ENCODE assay signal across 8 cellular contexts in the genomic region with DNA sequence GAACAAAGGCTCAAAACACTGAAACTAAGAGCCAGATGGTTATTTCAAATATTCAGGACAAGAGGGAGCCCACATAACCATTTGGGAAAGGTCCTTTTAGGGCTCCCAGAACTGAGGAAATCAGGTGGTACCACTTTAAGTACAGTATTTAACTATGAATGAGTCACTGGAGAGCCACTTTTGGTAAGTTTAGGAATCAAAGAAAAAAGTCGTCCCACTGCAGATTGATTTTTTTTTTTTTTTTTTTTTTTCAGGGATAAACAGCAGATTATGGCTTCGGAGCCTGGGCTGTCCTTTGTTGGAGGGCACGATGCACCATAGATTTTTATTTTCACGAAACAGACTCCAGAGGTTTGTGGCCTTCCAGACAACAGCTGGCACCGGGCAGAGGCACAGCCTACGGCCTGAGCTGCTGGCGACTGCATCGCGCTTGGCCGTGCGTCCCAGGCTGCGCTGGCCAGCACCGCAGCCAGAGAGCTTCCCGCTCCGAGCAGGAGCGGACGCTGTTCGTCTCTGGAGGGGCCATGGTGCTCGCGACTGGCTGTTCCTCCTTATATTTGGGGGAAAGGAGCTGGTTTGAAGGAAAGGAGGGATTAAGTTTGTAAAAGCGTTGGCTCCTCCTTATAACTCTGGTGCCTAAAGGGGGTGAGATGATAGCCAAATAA.
DNase-seq lines count a peak whose midpoint lies in the region; ATAC-seq, FAIRE-seq and TF ChIP-seq lines count a peak whose summit lies in the region.

No MANE protein-coding gene starts in this region.

- 0 out of 2 replicates have a peak, but pooled peaks cover 5% of the 10 kb centered on the region for H3K27me3 ChIP-seq in OCI-LY3 (ENCODE audit: low read depth, low read length)
- H3K27me3 ChIP-seq in endothelial cell of umbilical vein (ENCODE audit: control insufficient read depth in 2 of 2, insufficient read depth in 2 of 2, low read length in 2 of 2) = peaks cover 29 to 60% of the 10 kb centered on the region in 2 experiments
- peaks cover 40% of the 10 kb centered on the region for H3K27me3 ChIP-seq in mucosa of stomach (ENCODE audit: control insufficient read depth, insufficient read depth, low read length)

- intact Hi-C loops in endothelial cell of umbilical vein (cut with micrococcal nuclease) = loop anchor here (1.0 kb wide), 1 partner anchor 599 kb away; no protein-coding TSS in a partner anchor

- ATAC-seq in HG03432 (IDR thresholded peaks at IDR 0.05; ENCODE audit: unreplicated experiment) (no peak), GM19452 (IDR thresholded peaks at IDR 0.05; ENCODE audit: unreplicated experiment) (no peak), HG03025 (IDR thresholded peaks at IDR 0.05; ENCODE audit: low FRiP score, unreplicated experiment) (no peak)

- TF ChIP-seq CTCF in OCI-LY3 (IDR thresholded peaks at IDR 0.05; ENCODE audit: low read depth, low read length) (no peak), endothelial cell of umbilical vein (IDR thresholded peaks at IDR 0.05; ENCODE audit: extremely low read depth in 1 of 2, insufficient read depth in 1 of 2, low read depth in 1 of 2, low read length in 2 of 2) (no peak)

- H3K9me3 ChIP-seq in OCI-LY3 (ENCODE audit: insufficient read depth, low read length) (no peaks in the 10 kb centered on the region), endothelial cell of umbilical vein (replicated peaks; ENCODE audit: control insufficient read depth, insufficient read depth, low read length) (no peaks in the 10 kb centered on the region), mucosa of stomach (ENCODE audit: control insufficient read depth, low read length) (no peaks in the 10 kb centered on the region)

- dilution Hi-C loops in endothelial cell of umbilical vein (cut with MboI; ENCODE audit: extremely low pct_ligation_motif_present, low sequenced_read_pairs) = no loop called here

- H3K4me1 ChIP-seq in OCI-LY3 (ENCODE audit: low read length) (peaks cover 21% of the 10 kb centered on the region), endothelial cell of umbilical vein (ENCODE audit: control insufficient read depth, extremely low read depth, insufficient read depth, low read length) (peaks cover 16% of the 10 kb centered on the region), mucosa of stomach (ENCODE audit: control insufficient read depth, insufficient read depth, low read length) (peaks cover 10% of the 10 kb centered on the region)

- TF ChIP-seq POLR2A in endothelial cell of umbilical vein (IDR thresholded peaks at IDR 0.05; ENCODE audit: low read depth, low read length) = no peak

- H2AFZ ChIP-seq in OCI-LY3 (ENCODE audit: low read depth, low read length) (peak overlapping the region; percentile 98), endothelial cell of umbilical vein (ENCODE audit: low read depth, low read length) (peak overlapping the region; percentile 92)

- H3K4me2 ChIP-seq in OCI-LY3 (ENCODE audit: low read length) (peak overlapping the region; percentile 79), endothelial cell of umbilical vein (ENCODE audit: insufficient read depth, low read length) (peak overlapping the region; percentile 98)

- peaks cover 23% of the 10 kb centered on the region for H3K79me2 ChIP-seq in OCI-LY3 (ENCODE audit: low read length)
- no peaks in the 10 kb centered on the region for H3K79me2 ChIP-seq in endothelial cell of umbilical vein (ENCODE audit: control insufficient read depth, insufficient read depth, low read length)

- peak overlapping the region; percentile 79 for H3K4me3 ChIP-seq in OCI-LY3 (ENCODE audit: low read length)
- peak overlapping the region; percentile 33 to 60 (median 53) for H3K4me3 ChIP-seq in endothelial cell of umbilical vein (replicated peaks in 1 of 3; ENCODE audit: insufficient read depth in 1 of 3, low read depth in 1 of 3, low read length in 3 of 3)
- peak overlapping the region; percentile 18 for H3K4me3 ChIP-seq in mucosa of stomach (ENCODE audit: low read length)

- peaks cover 20% of the 10 kb centered on the region for H3K36me3 ChIP-seq in OCI-LY3 (replicated peaks; ENCODE audit: low read depth, low read length)
- no peaks in the 10 kb centered on the region for H3K36me3 ChIP-seq in endothelial cell of umbilical vein (ENCODE audit: control insufficient read depth in 2 of 2, extremely low read depth in 1 of 2, insufficient read depth in 2 of 2, low read length in 2 of 2)
- no peaks in the 10 kb centered on the region for H3K36me3 ChIP-seq in mucosa of stomach (ENCODE audit: control insufficient read depth, insufficient read depth, low read length)

- POLR2A ChIA-PET in endothelial cell of umbilical vein (lab: Charles Lee) = interaction anchor here (0.7 kb wide), 1 partner anchor 9 kb away, joined by 3 read pairs; no protein-coding TSS in a partner anchor

- peak overlapping the region; percentile 90 for H3K27ac ChIP-seq in OCI-LY3 (ENCODE audit: low read length)
- no peak overlapping the region for H3K27ac ChIP-seq in endothelial cell of umbilical vein (ENCODE audit: insufficient read depth, low read depth, low read length)

- BruUV-seq in endothelial cell of umbilical vein (replicated peaks; lab: Mats Ljungman, UMichigan) = no TSS peak

- no peaks in the 10 kb centered on the region for H4K20me1 ChIP-seq in OCI-LY3 (ENCODE audit: insufficient read depth, low read length)
- no peaks in the 10 kb centered on the region for H4K20me1 ChIP-seq in endothelial cell of umbilical vein (replicated peaks; ENCODE audit: control insufficient read depth, extremely low read depth, insufficient read depth, low read length)

- no peak for FAIRE-seq in endothelial cell of umbilical vein (lab: Jason Lieb, UNC)

- DNase-seq in NCI-H2171 treated with DMSO at 0.1 percent for 48 hours (lab: John Stamatoyannopoulos, UW) (peak; percentile 58), NCI-H2171 (lab: John Stamatoyannopoulos, UW) (no peak), endothelial cell of umbilical vein (ENCODE audit: low read depth, low spot score) (peak; percentile 16)

- no peaks in the 10 kb centered on the region for H3K9me1 ChIP-seq in endothelial cell of umbilical vein (replicated peaks; ENCODE audit: control insufficient read depth, extremely low read depth, insufficient read depth, low read length)

- H3K9ac ChIP-seq in OCI-LY3 (ENCODE audit: low read length) (peak overlapping the region; percentile 85), endothelial cell of umbilical vein (replicated peaks; ENCODE audit: extremely low read depth, insufficient read depth, low read length) (no peak overlapping the region), mucosa of stomach (ENCODE audit: low read length) (peak overlapping the region; percentile 32)

- CTCF ChIA-PET in endothelial cell of umbilical vein (lab: Charles Lee) = interaction anchor here (0.7 to 2.8 kb wide), 7 partner anchors 10 to 1596 kb away, joined by 3 to 16 read pairs (median 4); no protein-coding TSS in a partner anchor

TF ChIP-seq in endothelial cell of umbilical vein, 7 proteins besides CTCF, POLR2A, EP300 and RAD21:
- TF ChIP-seq POLR2AphosphoS5 (IDR thresholded peaks at IDR 0.05; ENCODE audit: insufficient read depth, low read depth, low read length) (no peak), GATA2 (IDR thresholded peaks at IDR 0.05; ENCODE audit: insufficient read depth, insufficient read length, low read depth, low read length) (no peak), MYC (IDR thresholded peaks at IDR 0.05; ENCODE audit: low read depth, low read length) (no peak)
- TF ChIP-seq, protein P1, sequence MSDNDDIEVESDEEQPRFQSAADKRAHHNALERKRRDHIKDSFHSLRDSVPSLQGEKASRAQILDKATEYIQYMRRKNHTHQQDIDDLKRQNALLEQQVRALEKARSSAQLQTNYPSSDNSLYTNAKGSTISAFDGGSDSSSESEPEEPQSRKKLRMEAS (IDR thresholded peaks at IDR 0.05; ENCODE audit: insufficient read depth, insufficient read length) = no peak

Comparison
In these comparisons a context has a peak if more than half of its experiments do, and no peak if none do; other contexts are left out.
1. H3K4me3 ChIP-seq: peak in every context shown above with its lines; median percentile 79 in OCI-LY3; 53 in endothelial cell of umbilical vein; 18 in mucosa of stomach.